In the genomic region with DNA sequence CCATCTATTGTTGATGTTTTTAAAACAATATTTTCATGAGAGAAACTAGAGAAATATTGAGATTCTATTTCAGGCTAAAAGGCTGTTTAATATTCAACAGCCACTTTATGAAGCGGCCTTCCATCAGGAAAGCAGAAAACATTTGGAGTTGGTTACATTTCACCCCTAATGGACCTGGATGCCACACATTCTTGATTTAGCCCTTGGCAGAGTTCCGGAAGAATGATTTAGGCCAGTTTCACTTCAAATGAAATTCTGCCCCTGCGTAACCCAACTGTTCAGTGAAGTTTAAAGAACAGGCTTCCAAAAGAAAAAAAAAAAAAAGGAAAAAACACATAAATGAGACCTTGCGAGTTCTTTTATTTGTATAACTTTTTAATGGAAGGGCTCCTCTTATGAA, we compare ENCODE assay signal across 19 cellular contexts.
DNase-seq lines count a peak whose midpoint lies in the region; ATAC-seq and TF ChIP-seq lines count a peak whose summit lies in the region.
"Had no signal": no experiment of that assay in that cellular context is flagged by ENCODE, and none has a peak within 500 bp of the region (broad histone marks: within the 10 kb centered on the region; RNA-seq: fewer than 3 reads in every experiment).

No MANE protein-coding gene starts in this region.

- DNase-seq in AG09309 (ENCODE audit: low read depth) (peak; percentile 17), M059J (ENCODE audit: low read depth) (peak; percentile 49), epithelial cell of proximal tubule (ENCODE audit: low read depth) (peak; percentile 65), kidney tubule cell (ENCODE audit: low spot score) (peak; percentile 67), esophagus squamous epithelium (lab: John Stamatoyannopoulos, UW) (no peak), NCI-H187 (lab: John Stamatoyannopoulos, UW) (no peak), left lobe of liver (ENCODE audit: low spot score) (no peak), caudate nucleus (lab: John Stamatoyannopoulos, UW) (no peak)
- DNase-seq: activated CD4-positive, alpha-beta T cell treated with anti-CD3 and anti-CD28 coated beads, Interleukin-2, amount 50 U/mL, for 48 hours; activated naive CD4-positive, alpha-beta T cell treated with anti-CD3 and anti-CD28 coated beads for 36 hours; aorta; effector memory CD8-positive, alpha-beta T cell; MV-4-11; naive thymus-derived CD4-positive, alpha-beta T cell; NCI-H1694 treated with DMSO at 0.1 percent for 48 hours; NCI-H226; stimulated activated CD4-positive, alpha-beta T cell treated with anti-CD3 and anti-CD28 coated beads, Interleukin-1b, Interleukin-23, amount 100 ng/mL, for 48 hours had no signal

- H3K27me3 ChIP-seq in esophagus squamous epithelium: no peaks in the 10 kb centered on the region

- no peak overlapping the region for H3K27ac ChIP-seq in esophagus squamous epithelium
- H3K27ac ChIP-seq in caudate nucleus (ENCODE audit: low read depth, low read length): no peak overlapping the region

- WGBS in esophagus squamous epithelium, 2 donors: 75 to 77% methylated on average over 4 of the region's 4 CpGs

- no peak overlapping the region for H3K4me3 ChIP-seq in AG09309 (ENCODE audit: control insufficient read depth, low read depth, low read length)
- H3K4me3 ChIP-seq in epithelial cell of proximal tubule (ENCODE audit: low read depth, low read length): no peak overlapping the region
- H3K4me3 ChIP-seq in esophagus squamous epithelium: no peak overlapping the region
- H3K4me3 ChIP-seq: K562 had no signal

- no peak for ATAC-seq in left lobe of liver
- ATAC-seq: effector memory CD8-positive, alpha-beta T cell; K562; naive thymus-derived CD4-positive, alpha-beta T cell; stimulated activated memory B cell treated with anti-CD40 and anti-IgM and Interleukin-4, amounts not matched to agents 10 μg/mL and 1 μg/mL and 100 μg/mL, for 72 hours had no signal

- H3K4me1 ChIP-seq in esophagus squamous epithelium: no peaks in the 10 kb centered on the region

- no peaks in the 10 kb centered on the region for H3K36me3 ChIP-seq in esophagus squamous epithelium

- TF ChIP-seq POLR2A in esophagus squamous epithelium (IDR thresholded peaks at IDR 0.05): no peak

- TF ChIP-seq CTCF in AG09309 (IDR thresholded peaks at IDR 0.05; ENCODE audit: control insufficient read depth, insufficient read depth, low read depth, low read length, missing control alignments) (no peak), epithelial cell of proximal tubule (conservative IDR thresholded peaks at IDR 0.05; ENCODE audit: low read depth, low read length) (no peak), esophagus squamous epithelium (IDR thresholded peaks at IDR 0.05) (no peak)

- intact Hi-C loops in esophagus squamous epithelium (cut with DNase I): no loop called here

- no peaks in the 10 kb centered on the region for H3K9me3 ChIP-seq in esophagus squamous epithelium

Comparison
In these comparisons a context has a peak if more than half of its experiments do, and no peak if none do; other contexts are left out.
1. DNase-seq: peak in AG09309 (single experiment), M059J (single experiment), epithelial cell of proximal tubule (single experiment) and kidney tubule cell (single experiment); none in esophagus squamous epithelium (single experiment), NCI-H187 (0 of 2), left lobe of liver (single experiment) and caudate nucleus (0 of 61).